In genomic region chr2:113854208-113854607, GRCh38 we compare ENCODE assay signal across 25 cellular contexts.
"Had no signal": no experiment of that assay in that cellular context is flagged by ENCODE, and none has a peak within 500 bp of the region (broad histone marks: within the 10 kb centered on the region; RNA-seq: fewer than 3 reads in every experiment).

No MANE protein-coding gene starts in this region.

- ATAC-seq: left cardiac atrium, left lobe of liver, left ventricle myocardium superior had no signal

- H3K27ac ChIP-seq: lower lobe of right lung, ovary, right atrium auricular region, skin epidermis, tibial nerve, uterus had no signal

- H3K36me3 Mint-ChIP-seq: mesothelial cell of epicardium, type B pancreatic cell had no signal

- H3K27me3 ChIP-seq: ovary, right atrium auricular region, tibial nerve, uterus had no signal

- DNase-seq: hippocampal formation; kidney glomerular epithelial cell; left cardiac atrium; left ventricle myocardium superior; lower lobe of right lung; mammary epithelial cell; mesendoderm; ovary; stimulated activated CD4-positive, alpha-beta T cell treated with anti-CD3 and anti-CD28 coated beads, Interleukin-12 subunit alpha, Interleukin-12 subunit beta, amount 100 ng/mL, for 4 hours; stimulated activated CD4-positive, alpha-beta T cell treated with anti-CD3 and anti-CD28 coated beads, Interleukin-15, amount 100 ng/mL, for 24 hours; stimulated activated CD4-positive, alpha-beta T cell treated with anti-CD3 and anti-CD28 coated beads, Interleukin-2, amount 100 ng/mL, for 24 hours; stimulated activated CD4-positive, alpha-beta T cell treated with anti-CD3 and anti-CD28 coated beads, Interleukin-4, amount 100 ng/mL, for 1 hour; stimulated activated naive B cell treated with anti-CD40 and anti-IgM and Interleukin-4, amounts not matched to agents 10 μg/mL and 1 μg/mL and 100 μg/mL, for 72 hours; uterus had no signal

- FAIRE-seq: keratinocyte had no signal

- H3K4me3 Mint-ChIP-seq: mesothelial cell of epicardium; natural killer cell treated with Interleukin-12 subunit alpha and Interleukin-12 subunit beta and Interleukin-15 and Interleukin-18, amount 100 ng/mL, for 72 hours; stimulated activated naive B cell treated with anti-CD40 and anti-IgM and Interleukin-4, amounts not matched to agents 10 μg/mL and 1 μg/mL and 100 μg/mL, for 72 hours; stimulated activated naive CD8-positive, alpha-beta T cell treated with anti-CD3 and anti-CD28 coated beads, Interleukin-15, Interleukin-2, amounts not matched to agents 100 ng/mL and 50 ng/mL, for 24 hours; type B pancreatic cell had no signal

- H3K9me3 Mint-ChIP-seq: mesothelial cell of epicardium; natural killer cell treated with Interleukin-12 subunit alpha and Interleukin-12 subunit beta and Interleukin-15 and Interleukin-18, amount 100 ng/mL, for 72 hours; stimulated activated naive CD8-positive, alpha-beta T cell treated with anti-CD3 and anti-CD28 coated beads, Interleukin-15, Interleukin-2, amounts not matched to agents 100 ng/mL and 50 ng/mL, for 24 hours had no signal

- H3K27ac Mint-ChIP-seq: mesothelial cell of epicardium, progenitor cell of endocrine pancreas, type B pancreatic cell had no signal

- H3K4me1 ChIP-seq: right atrium auricular region, uterus had no signal

- H3K36me3 ChIP-seq: lower lobe of right lung, ovary, right atrium auricular region, tibial nerve, uterus had no signal

- H3K27me3 Mint-ChIP-seq: naive B cell; natural killer cell treated with Interleukin-12 subunit alpha and Interleukin-12 subunit beta and Interleukin-15 and Interleukin-18, amount 100 ng/mL, for 72 hours; stimulated activated naive B cell treated with anti-CD40 and anti-IgM and Interleukin-4, amounts not matched to agents 10 μg/mL and 1 μg/mL and 100 μg/mL, for 72 hours; stimulated activated naive CD8-positive, alpha-beta T cell treated with anti-CD3 and anti-CD28 coated beads, Interleukin-15, Interleukin-2, amounts not matched to agents 100 ng/mL and 50 ng/mL, for 24 hours had no signal

- H3K9me3 ChIP-seq: lower lobe of right lung, ovary, right atrium auricular region, tibial nerve, uterus had no signal

- H3K4me3 ChIP-seq: lower lobe of right lung, ovary, right atrium auricular region, skin epidermis, tibial nerve, uterus had no signal
